Comparison of ENCODE assay signal across 8 cellular contexts in genomic region chr6:33888183-33888582, GRCh38.
"Had no signal": no experiment of that assay in that cellular context is flagged by ENCODE, and none has a peak within 500 bp of the region (broad histone marks: within the 10 kb centered on the region; RNA-seq: fewer than 3 reads in every experiment).

No MANE protein-coding gene starts in this region.

- DNase-seq: GM23248, GOT3, H7, H9, HCEC 1CT, HFFc6 had no signal

- H3K27ac Mint-ChIP-seq: GM23338, H9, HFFc6 had no signal

- H3K9me3 Mint-ChIP-seq: GM23338, H9, HFFc6 had no signal

- ATAC-seq: GM23338, HCT116 had no signal

- H3K4me3 Mint-ChIP-seq: GM23338, H9, HFFc6 had no signal
